Comparison of ENCODE assay signal across 1 cellular context in the genomic region with DNA sequence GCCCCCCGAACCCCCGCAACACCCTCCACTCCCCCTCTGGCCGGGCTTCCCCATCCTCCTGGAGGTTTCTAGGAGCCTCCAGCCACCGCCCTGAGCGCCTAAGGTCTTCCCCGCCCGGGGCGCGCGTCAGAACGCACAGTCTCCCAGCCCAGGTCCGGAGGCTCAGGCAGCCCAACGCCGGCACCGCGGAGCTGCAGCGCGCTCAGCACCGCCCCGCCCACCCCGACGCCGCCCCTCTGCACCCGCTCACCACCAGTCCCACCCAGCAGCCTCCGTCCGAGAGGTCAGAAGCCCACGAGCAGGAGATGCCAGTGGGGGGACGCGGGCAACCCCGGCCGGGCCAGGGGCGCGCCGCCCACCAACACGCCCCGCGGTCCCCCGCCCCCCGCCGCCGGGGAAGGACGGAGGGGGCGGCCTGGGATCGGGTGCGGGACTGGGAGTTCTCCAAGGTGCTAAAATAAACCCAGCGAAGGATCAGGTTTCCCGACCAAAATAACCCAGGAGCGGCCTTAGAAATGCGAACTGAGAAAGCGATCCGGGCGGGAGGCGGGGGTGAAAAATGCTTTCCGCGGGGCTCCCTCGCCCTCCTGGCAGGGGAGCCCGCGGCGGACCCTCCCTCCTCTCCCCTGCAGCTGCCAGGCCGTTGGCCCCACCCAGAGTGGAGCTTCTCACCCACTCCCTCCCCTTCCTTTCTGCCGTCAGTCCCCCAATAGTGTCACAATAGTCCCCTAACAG.
TF ChIP-seq lines count a peak whose summit lies in the region.

No MANE protein-coding gene starts in this region.

TF ChIP-seq in IMR-90, 13 proteins besides CTCF, POLR2A, EP300 and RAD21:
- TF ChIP-seq MAFK (IDR thresholded peaks at IDR 0.05; ENCODE audit: low read depth, low read length) (no peak), MAZ (IDR thresholded peaks at IDR 0.05; ENCODE audit: borderline replicate concordance, low read depth, low read length) (peak; percentile 46; the same call in 1 of the 2 replicates)
